Comparison of ENCODE assay signal across 8 cellular contexts in the genomic region with DNA sequence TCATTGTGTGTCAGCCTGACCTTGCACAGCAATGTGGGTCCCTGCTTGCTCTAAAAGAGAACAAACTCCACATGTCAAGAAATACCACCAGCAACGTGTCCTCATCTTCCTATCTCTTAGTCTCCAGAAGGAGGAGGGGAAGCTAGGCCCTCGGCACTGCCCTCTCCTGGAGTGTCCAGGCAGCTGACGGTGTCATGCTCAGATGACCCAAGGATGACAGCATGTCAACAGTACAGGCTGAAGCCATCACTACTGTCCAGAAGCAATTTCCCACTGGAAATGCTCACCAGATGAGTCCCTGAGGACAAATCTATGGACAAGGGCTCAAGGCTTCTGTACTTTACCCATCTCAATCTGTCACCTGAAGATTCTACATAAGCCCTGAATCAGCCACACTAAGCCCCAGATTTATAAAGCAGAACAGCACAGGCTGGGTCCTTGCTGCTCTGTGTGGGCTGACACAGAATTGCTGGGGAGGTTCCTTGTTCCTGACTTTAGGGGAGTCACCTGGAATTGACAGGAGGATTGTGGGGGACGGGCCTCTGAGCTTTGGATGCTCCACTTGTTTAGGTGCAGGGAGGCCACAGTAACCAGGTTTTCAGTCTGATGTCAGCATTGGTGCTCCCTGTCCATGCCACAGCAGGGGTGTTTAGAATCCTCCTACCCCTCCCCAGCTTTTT.
DNase-seq lines count a peak whose midpoint lies in the region; ATAC-seq, FAIRE-seq and TF ChIP-seq lines count a peak whose summit lies in the region.

No MANE protein-coding gene starts in this region.

- no peaks in the 10 kb centered on the region for H3K27me3 Mint-ChIP-seq in T-helper 2 cell treated with Interferon-gamma antibody and Interleukin-4, amounts not matched to agents 5 μg/mL and 100 μg/mL, for 36 hours (ENCODE audit: low read depth)

- no peak overlapping the region for H3K27ac Mint-ChIP-seq in T-helper 2 cell treated with Interferon-gamma antibody and Interleukin-4, amounts not matched to agents 5 μg/mL and 100 μg/mL, for 36 hours

- no peaks in the 10 kb centered on the region for H3K4me1 Mint-ChIP-seq in T-helper 2 cell treated with Interferon-gamma antibody and Interleukin-4, amounts not matched to agents 5 μg/mL and 100 μg/mL, for 36 hours (ENCODE audit: low read depth)

- intact Hi-C loops in GM12878 (cut with micrococcal nuclease; ENCODE audit: unreplicated experiment), result no loop called here

- no peak overlapping the region for H3K4me2 ChIP-seq in GM12878 (ENCODE audit: control insufficient read depth, insufficient read depth)

- no peaks in the 10 kb centered on the region; the same call in 1 of the 2 replicates for H4K20me1 ChIP-seq in GM12878 (ENCODE audit: control insufficient read depth, insufficient read depth)

- H3K27me3 ChIP-seq in GM12878 (replicated peaks in 1 of 2; ENCODE audit: control insufficient read depth in 2 of 2, insufficient read depth in 2 of 2, low read length in 1 of 2), result peaks cover 0 to 2% of the 10 kb centered on the region in 2 experiments; a peak in 2 of 4 replicates

- in situ Hi-C loops in GM12878 (cut with MboI), result no loop called here

- no peaks in the 10 kb centered on the region for H3K9me3 ChIP-seq in GM12878 (replicated peaks; ENCODE audit: control insufficient read depth, insufficient read depth, low read length)

- TF ChIP-seq CTCF in AG09309 (IDR thresholded peaks at IDR 0.05; ENCODE audit: control insufficient read depth, insufficient read depth, low read depth, low read length, missing control alignments), result peak; percentile 48
- TF ChIP-seq CTCF in GM12878 (IDR thresholded peaks at IDR 0.05 in 2 of 3, conservative IDR thresholded peaks at IDR 0.05 in 1 of 3; ENCODE audit: control insufficient read depth in 2 of 3, extremely low read depth in 1 of 3, insufficient read depth in 1 of 3, low read depth in 3 of 3, low read length in 3 of 3), result peak; percentile 24 to 37 (median 26); a peak in 4 of 6 replicates

- BruUV-seq in GM12878 (replicated peaks; lab: Mats Ljungman, UMichigan), result no TSS peak

- no peak overlapping the region for H3K4me3 Mint-ChIP-seq in T-helper 2 cell treated with Interferon-gamma antibody and Interleukin-4, amounts not matched to agents 5 μg/mL and 100 μg/mL, for 36 hours

- H2AFZ ChIP-seq in GM12878 (ENCODE audit: control insufficient read depth, low read depth, low read length), result no peak overlapping the region

- H3K36me3 ChIP-seq in GM12878 (ENCODE audit: control insufficient read depth in 2 of 2, insufficient read depth in 2 of 2, low read length in 1 of 2), result no peaks in the 10 kb centered on the region

- 31% methylated on average over 4 of the region's 4 CpGs for WGBS in GM12878 (ENCODE audit: insufficient coverage, insufficient replicate concordance, low lambda C conversion rate, missing lambda C conversion rate)

- TF ChIP-seq EP300 in GM12878 (IDR thresholded peaks at IDR 0.05; ENCODE audit: borderline replicate concordance in 1 of 2, control insufficient read depth in 1 of 2, low read depth in 2 of 2, low read length in 2 of 2), result no peak

- H3K4me1 ChIP-seq in GM12878 (ENCODE audit: control insufficient read depth, insufficient read depth, low read length), result no peaks in the 10 kb centered on the region

- no peaks in the 10 kb centered on the region for H3K79me2 ChIP-seq in GM12878 (ENCODE audit: control insufficient read depth, insufficient read depth, low read length)

- SMC1A ChIA-PET in GM12878 (lab: Charles Lee; ENCODE audit: uncharacterized antibody, unreplicated experiment), result no interaction called here

- H3K9ac ChIP-seq in GM12878 (ENCODE audit: control insufficient read depth, insufficient read depth, low read length), result no peak overlapping the region

- peak; percentile 32; the same call in 1 of the 2 replicates for TF ChIP-seq RAD21 in GM12878 (IDR thresholded peaks at IDR 0.05; ENCODE audit: insufficient read depth, low read depth, low read length)

- no peak for FAIRE-seq in GM12878 (lab: Jason Lieb, UNC)

- H3K9me3 Mint-ChIP-seq in T-helper 2 cell treated with Interferon-gamma antibody and Interleukin-4, amounts not matched to agents 5 μg/mL and 100 μg/mL, for 36 hours, result no peaks in the 10 kb centered on the region

- DNase-seq in AG09309 (ENCODE audit: low read depth) (no peak), HT1080 (ENCODE audit: low read depth) (peak; percentile 15), GM12878 (ENCODE audit: low read depth, low spot score) (no peak), kidney tubule cell (ENCODE audit: low spot score) (peak; percentile 64), NCI-H2107 (lab: John Stamatoyannopoulos, UW) (no peak), activated gamma-delta T cell treated with Interleukin-2 at 50 U/mL for 16 hours (no peak)
- no peak for DNase-seq in T-helper 2 cell treated with Interferon-gamma antibody and Interleukin-4, amounts not matched to agents 5 μg/mL and 100 μg/mL, for 36 hours (ENCODE audit: low spot score)
- no peak for DNase-seq in effector CD4-positive, alpha-beta T cell

- H3K27ac ChIP-seq in GM12878 (ENCODE audit: control insufficient read depth, insufficient read depth), result no peak overlapping the region

- POLR2A ChIA-PET in GM12878 (lab: Charles Lee), result no interaction called here

- H3K4me3 ChIP-seq in AG09309 (ENCODE audit: control insufficient read depth, low read depth, low read length), result no peak overlapping the region
- no peak overlapping the region for H3K4me3 ChIP-seq in GM12878

- peak; percentile 66 for ATAC-seq in GM12878

- no peak for TF ChIP-seq POLR2A in GM12878 (IDR thresholded peaks at IDR 0.05; ENCODE audit: low read depth, low read length)

- no peaks in the 10 kb centered on the region for H3K36me3 Mint-ChIP-seq in T-helper 2 cell treated with Interferon-gamma antibody and Interleukin-4, amounts not matched to agents 5 μg/mL and 100 μg/mL, for 36 hours (ENCODE audit: low read depth)

- CTCF ChIA-PET in GM12878 (lab: Yijun Ruan, JAX), result interaction anchor here (0.7 kb wide), 2 partner anchors 61 to 348 kb away, joined by 3 to 4 read pairs; no protein-coding TSS in a partner anchor

- RAD21 ChIA-PET in GM12878 (lab: Charles Lee; ENCODE audit: unreplicated experiment), result no interaction called here

TF ChIP-seq in GM12878, 131 proteins besides CTCF, POLR2A, EP300 and RAD21:
- TF ChIP-seq, protein P1, sequence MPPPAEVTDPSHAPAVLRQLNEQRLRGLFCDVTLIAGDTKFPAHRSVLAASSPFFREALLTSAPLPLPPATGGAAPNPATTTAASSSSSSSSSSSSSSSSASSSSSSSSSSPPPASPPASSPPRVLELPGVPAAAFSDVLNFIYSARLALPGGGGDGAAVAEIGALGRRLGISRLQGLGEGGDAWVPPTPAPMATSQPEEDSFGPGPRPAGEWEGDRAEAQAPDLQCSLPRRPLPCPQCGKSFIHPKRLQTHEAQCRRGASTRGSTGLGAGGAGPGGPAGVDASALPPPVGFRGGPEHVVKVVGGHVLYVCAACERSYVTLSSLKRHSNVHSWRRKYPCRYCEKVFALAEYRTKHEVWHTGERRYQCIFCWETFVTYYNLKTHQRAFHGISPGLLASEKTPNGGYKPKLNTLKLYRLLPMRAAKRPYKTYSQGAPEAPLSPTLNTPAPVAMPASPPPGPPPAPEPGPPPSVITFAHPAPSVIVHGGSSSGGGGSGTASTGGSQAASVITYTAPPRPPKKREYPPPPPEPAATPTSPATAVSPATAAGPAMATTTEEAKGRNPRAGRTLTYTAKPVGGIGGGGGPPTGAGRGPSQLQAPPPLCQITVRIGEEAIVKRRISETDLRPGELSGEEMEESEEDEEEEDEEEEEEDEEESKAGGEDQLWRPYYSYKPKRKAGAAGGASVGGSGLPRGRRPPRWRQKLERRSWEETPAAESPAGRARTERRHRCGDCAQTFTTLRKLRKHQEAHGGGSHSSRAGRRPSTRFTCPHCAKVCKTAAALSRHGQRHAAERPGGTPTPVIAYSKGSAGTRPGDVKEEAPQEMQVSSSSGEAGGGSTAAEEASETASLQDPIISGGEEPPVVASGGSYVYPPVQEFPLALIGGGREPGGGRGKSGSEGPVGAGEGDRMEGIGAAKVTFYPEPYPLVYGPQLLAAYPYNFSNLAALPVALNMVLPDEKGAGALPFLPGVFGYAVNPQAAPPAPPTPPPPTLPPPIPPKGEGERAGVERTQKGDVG (CRISPR knock-in tag; IDR thresholded peaks at IDR 0.05), result no peak
- TF ChIP-seq SMC3 (IDR thresholded peaks at IDR 0.05; ENCODE audit: borderline replicate concordance, low read length), result peak; percentile 28; the same call in 1 of the 2 replicates

Comparison
In these comparisons a context has a peak if more than half of its experiments do, and no peak if none do; other contexts are left out.
1. DNase-seq: peak in HT1080 (single experiment) and kidney tubule cell (single experiment); none in AG09309 (single experiment), GM12878 (single experiment), T-helper 2 cell treated with Interferon-gamma antibody and Interleukin-4, amounts not matched to agents 5 μg/mL and 100 μg/mL, for 36 hours (single experiment), effector CD4-positive, alpha-beta T cell (single experiment), NCI-H2107 (single experiment) and activated gamma-delta T cell treated with Interleukin-2 at 50 U/mL for 16 hours (single experiment).